In genomic region chr6:89412071-89413005, GRCh38 we compare ENCODE assay signal across 7 cellular contexts. TPM values are rescaled to one million over a fixed set of nuclear protein-coding genes. Genes with fewer than 3 reads are reported as not detected.
DNase-seq lines count a peak whose midpoint lies in the region; ATAC-seq and TF ChIP-seq lines count a peak whose summit lies in the region.

RRAGD (minus strand) TSS chr6:89412273; CDS start chr6:89411993, 280 bp downstream.

- H3K4me3 ChIP-seq in WI38 (ENCODE audit: low read depth, low read length) = peak within 1 kb of the TSS; percentile 46
- H3K4me3 ChIP-seq in cardiac fibroblast (replicated peaks in 1 of 2; ENCODE audit: low read depth in 2 of 2, low read length in 2 of 2) = peak within 1 kb of the TSS; percentile 45 to 46
- H3K4me3 ChIP-seq in kidney epithelial cell (ENCODE audit: low read depth, low read length) = peak within 1 kb of the TSS; percentile 67

- DNase-seq in NCI-H1436 (lab: John Stamatoyannopoulos, UW) = peak; percentile 73
- no peak for DNase-seq in cardiac fibroblast (ENCODE audit: low read depth in 2 of 2)
- no peak for DNase-seq in kidney epithelial cell (ENCODE audit: low read depth)
- DNase-seq in stimulated activated CD4-positive, alpha-beta T cell treated with anti-CD3 and anti-CD28 coated beads, Interleukin-15, amount 100 ng/mL, for 1 hour (ENCODE audit: low read depth in 1 of 2, low spot score in 1 of 2) = peak; percentile 20 to 53

- peak; percentile 81 for ATAC-seq in GM18498 (IDR thresholded peaks at IDR 0.05; ENCODE audit: unreplicated experiment)
- peak; percentile 65 for ATAC-seq in HG02678 (IDR thresholded peaks at IDR 0.05; ENCODE audit: unreplicated experiment)

- no peaks in the 10 kb centered on the region for H3K27me3 ChIP-seq in kidney epithelial cell (ENCODE audit: control insufficient read depth, insufficient read depth, low read length)

- H3K36me3 ChIP-seq in kidney epithelial cell (ENCODE audit: control insufficient read depth, insufficient read depth, low read length) = no peaks in the 10 kb centered on the region

- TF ChIP-seq CTCF in WI38 (IDR thresholded peaks at IDR 0.05; ENCODE audit: low read depth, low read length) (no peak), cardiac fibroblast (IDR thresholded peaks at IDR 0.05; ENCODE audit: low read depth, low read length) (no peak), kidney epithelial cell (IDR thresholded peaks at IDR 0.05; ENCODE audit: insufficient read depth, low read length, poor library complexity, severe bottlenecking) (no peak)

RNA-seq across cellular contexts. Expression of gene RRAGD, which starts in this region (rescaled TPM):
- total RNA-seq in kidney epithelial cell = 35.4 and 36.0 TPM in 2 replicates

Comparison
In these comparisons a context has a peak if more than half of its experiments do, and no peak if none do; other contexts are left out.
1. DNase-seq: peak in NCI-H1436 (single experiment) and stimulated activated CD4-positive, alpha-beta T cell treated with anti-CD3 and anti-CD28 coated beads, Interleukin-15, amount 100 ng/mL, for 1 hour (2 of 2); none in cardiac fibroblast (0 of 2) and kidney epithelial cell (single experiment).
2. Peak in every context shown above with its lines, with median percentiles within 50 percentile points of each other: H3K4me3 ChIP-seq.